Comparison of ENCODE assay signal across 3 cellular contexts in genomic region chr6:157762636-157763035, GRCh38.
TF ChIP-seq lines count a peak whose summit lies in the region.

No MANE protein-coding gene starts in this region.

TF ChIP-seq in SK-N-SH, 30 proteins besides CTCF, POLR2A, EP300 and RAD21:
- TF ChIP-seq CHD2 (IDR thresholded peaks at IDR 0.05; ENCODE audit: low read length, partially characterized antibody) = no peak
- no peak for TF ChIP-seq PBX3 (IDR thresholded peaks at IDR 0.05)
- TF ChIP-seq TAF1 (IDR thresholded peaks at IDR 0.05; ENCODE audit: borderline replicate concordance, low read depth, low read length) = no peak
- no peak for TF ChIP-seq ZBTB33 (IDR thresholded peaks at IDR 0.05; ENCODE audit: borderline replicate concordance, low read depth)
- TF ChIP-seq SMC3 (IDR thresholded peaks at IDR 0.05; ENCODE audit: low read depth, low read length) = no peak
- no peak for TF ChIP-seq MXI1 (IDR thresholded peaks at IDR 0.05; ENCODE audit: low read depth, low read length)
- no peak for TF ChIP-seq FOXM1 (IDR thresholded peaks at IDR 0.05; ENCODE audit: low read depth)
- TF ChIP-seq EZH2phosphoT487 (IDR thresholded peaks at IDR 0.05; ENCODE audit: borderline replicate concordance, low read depth) = no peak
- TF ChIP-seq YY1 (IDR thresholded peaks at IDR 0.05; ENCODE audit: low read depth) = no peak
- no peak for TF ChIP-seq MEF2A (IDR thresholded peaks at IDR 0.05; ENCODE audit: borderline replicate concordance, low read depth)
- TF ChIP-seq SIN3A (IDR thresholded peaks at IDR 0.05; ENCODE audit: borderline replicate concordance, low read depth, low read length) = no peak
- no peak for TF ChIP-seq IRF3 (IDR thresholded peaks at IDR 0.05; ENCODE audit: low read depth, low read length)
- no peak for TF ChIP-seq FOSL2 (IDR thresholded peaks at IDR 0.05; ENCODE audit: borderline replicate concordance, low read depth)
- TF ChIP-seq POLR2AphosphoS5 (IDR thresholded peaks at IDR 0.05; ENCODE audit: low read depth, low read length) = no peak
- TF ChIP-seq TCF12 (IDR thresholded peaks at IDR 0.05) = no peak

TF ChIP-seq in SK-N-SH treated with all-trans-retinoic acid at 6 μM for 48 hours, 23 proteins besides CTCF, POLR2A, EP300 and RAD21:
- no peak for TF ChIP-seq PATZ1 (CRISPR knock-in tag; IDR thresholded peaks at IDR 0.05; ENCODE audit: borderline replicate concordance)
- no peak for TF ChIP-seq SNAI2 (CRISPR knock-in tag; IDR thresholded peaks at IDR 0.05)
- no peak for TF ChIP-seq ZC3H10 (CRISPR knock-in tag; IDR thresholded peaks at IDR 0.05)
- no peak for TF ChIP-seq TSHZ2 (CRISPR knock-in tag; IDR thresholded peaks at IDR 0.05)
- no peak for TF ChIP-seq ZFP3 (CRISPR knock-in tag; IDR thresholded peaks at IDR 0.05)
- TF ChIP-seq ZNF565 (CRISPR knock-in tag; conservative IDR thresholded peaks at IDR 0.05; ENCODE audit: low read depth) = no peak
- TF ChIP-seq ZFP30 (CRISPR knock-in tag; IDR thresholded peaks at IDR 0.05) = no peak
- no peak for TF ChIP-seq RARB (CRISPR knock-in tag; IDR thresholded peaks at IDR 0.05)
- TF ChIP-seq BACH2 (CRISPR knock-in tag; IDR thresholded peaks at IDR 0.05; ENCODE audit: borderline replicate concordance) = no peak
- TF ChIP-seq CSRNP3 (CRISPR knock-in tag; IDR thresholded peaks at IDR 0.05) = no peak
- TF ChIP-seq ZNF70 (CRISPR knock-in tag; IDR thresholded peaks at IDR 0.05) = no peak
- TF ChIP-seq ARNTL (CRISPR knock-in tag; IDR thresholded peaks at IDR 0.05; ENCODE audit: borderline replicate concordance, low read depth) = no peak
- TF ChIP-seq CREB5 (CRISPR knock-in tag; IDR thresholded peaks at IDR 0.05; ENCODE audit: low read depth) = no peak
- TF ChIP-seq PPARA (CRISPR knock-in tag; IDR thresholded peaks at IDR 0.05; ENCODE audit: borderline replicate concordance) = no peak
- no peak for TF ChIP-seq CSDC2 (CRISPR knock-in tag; IDR thresholded peaks at IDR 0.05)
TF ChIP-seq in SK-N-SH treated with all-trans-retinoic acid at 6 μM for 48 hours: peak in this region for 0.

TF ChIP-seq in H1, 55 proteins besides CTCF, POLR2A, EP300 and RAD21:
- TF ChIP-seq SIRT6 (IDR thresholded peaks at IDR 0.05; ENCODE audit: low read length) = no peak
- TF ChIP-seq JUN (IDR thresholded peaks at IDR 0.05; ENCODE audit: low read depth, low read length) = no peak
- no peak for TF ChIP-seq JUND (IDR thresholded peaks at IDR 0.05; ENCODE audit: low read length)
- no peak for TF ChIP-seq POLR2AphosphoS5 (IDR thresholded peaks at IDR 0.05; ENCODE audit: low read depth, low read length)
- TF ChIP-seq ATF3 (IDR thresholded peaks at IDR 0.05; ENCODE audit: insufficient read depth, low read depth, low read length) = no peak
- no peak for TF ChIP-seq HDAC6 (IDR thresholded peaks at IDR 0.05; ENCODE audit: low read depth, low read length)
